Comparison of ENCODE assay signal across 1 cellular context in the genomic region with DNA sequence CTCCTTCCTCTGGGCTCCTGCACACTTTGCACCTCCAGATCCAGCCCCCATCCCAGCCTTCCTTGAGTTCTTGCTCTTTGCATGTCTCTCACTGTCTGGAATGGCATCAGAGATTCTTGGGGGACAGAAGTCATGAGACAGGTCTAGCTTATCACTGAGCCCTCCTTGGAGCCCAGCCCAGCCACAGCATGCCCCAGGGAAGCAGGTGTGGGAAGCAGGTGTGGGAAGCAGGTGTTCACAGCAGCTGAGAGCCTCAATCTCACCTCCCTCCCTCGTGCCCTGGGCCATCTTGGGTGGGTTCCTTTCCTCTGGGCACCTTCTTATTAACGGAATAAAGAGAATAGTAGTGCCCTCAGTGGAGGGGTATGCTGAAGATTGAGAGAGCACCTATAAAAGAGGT.
TF ChIP-seq lines count a peak whose summit lies in the region.

No MANE protein-coding gene starts in this region.

TF ChIP-seq in H1, 55 proteins besides CTCF, POLR2A, EP300 and RAD21:
- TF ChIP-seq SIN3A (conservative IDR thresholded peaks at IDR 0.05 in 1 of 2, IDR thresholded peaks at IDR 0.05 in 1 of 2; ENCODE audit: low read depth in 1 of 2, low read length in 2 of 2) (no peak), HDAC2 (IDR thresholded peaks at IDR 0.05; ENCODE audit: borderline replicate concordance in 1 of 2, low read depth in 2 of 2, low read length in 2 of 2) (no peak), RXRA (IDR thresholded peaks at IDR 0.05; ENCODE audit: insufficient read depth, low read depth, low read length) (no peak), SAP30 (IDR thresholded peaks at IDR 0.05; ENCODE audit: insufficient read depth, insufficient replicate concordance, low read length) (no peak), BRCA1 (IDR thresholded peaks at IDR 0.05; ENCODE audit: low read depth, low read length) (no peak), CTBP2 (IDR thresholded peaks at IDR 0.05; ENCODE audit: borderline replicate concordance, insufficient read depth, insufficient read length, low read length) (no peak), ZNF274 (IDR thresholded peaks at IDR 0.05; ENCODE audit: borderline replicate concordance, extremely low read depth, low read length) (no peak), SIX5 (IDR thresholded peaks at IDR 0.05; ENCODE audit: low read depth, low read length) (no peak), NRF1 (IDR thresholded peaks at IDR 0.05; ENCODE audit: low read depth, low read length) (no peak)
